33 cellular contexts compared by ENCODE assay signal in genomic region chr11:94303884-94304459, GRCh38. TPM values are rescaled to one million over a fixed set of nuclear protein-coding genes. Genes with fewer than 3 reads are reported as not detected.
DNase-seq lines count a peak whose midpoint lies in the region; ATAC-seq and TF ChIP-seq lines count a peak whose summit lies in the region.
"Had no signal": no experiment of that assay in that cellular context is flagged by ENCODE, and none has a peak within 500 bp of the region (broad histone marks: within the 10 kb centered on the region; RNA-seq: fewer than 3 reads in every experiment).

No MANE protein-coding gene starts in this region.

- H3K27me3 Mint-ChIP-seq in activated T-cell treated with anti-CD3 and anti-CD28 coated beads, Interleukin-2, amount 50 U/mL, for 4 hours (ENCODE audit: low read depth) = peaks cover 16% of the 10 kb centered on the region

- TF ChIP-seq CTCF in Loucy (conservative IDR thresholded peaks at IDR 0.05; ENCODE audit: low read length) = no peak
- TF ChIP-seq CTCF in ascending aorta (IDR thresholded peaks at IDR 0.05) = no peak
- no peak for TF ChIP-seq CTCF in heart right ventricle (IDR thresholded peaks at IDR 0.05)

- H3K4me2 ChIP-seq in Loucy (ENCODE audit: low read depth, low read length, poor library complexity, severe bottlenecking) = no peak overlapping the region
- H3K4me2 ChIP-seq: BLaER1 had no signal

- H3K4me3 ChIP-seq in Loucy (ENCODE audit: low read length, poor library complexity, severe bottlenecking) (no peak overlapping the region), ascending aorta (peak overlapping the region in 1 of 2 donors; percentile 28), heart right ventricle (peak overlapping the region in 3 of 10 donors; percentile 2 to 17 (median 17))
- H3K4me3 ChIP-seq: BLaER1, breast epithelium, gastrocnemius medialis had no signal

- no peaks in the 10 kb centered on the region for H3K9me3 ChIP-seq in Loucy (ENCODE audit: insufficient read depth, low read depth, low read length)
- no peaks in the 10 kb centered on the region for H3K9me3 ChIP-seq in ascending aorta
- no peaks in the 10 kb centered on the region for H3K9me3 ChIP-seq in heart right ventricle
- H3K9me3 ChIP-seq: BLaER1, breast epithelium, gastrocnemius medialis had no signal

- no peaks in the 10 kb centered on the region for H3F3A ChIP-seq in Loucy (ENCODE audit: low read depth)

- no peaks in the 10 kb centered on the region for H3K36me3 Mint-ChIP-seq in activated T-cell treated with anti-CD3 and anti-CD28 coated beads, Interleukin-2, amount 50 U/mL, for 4 hours (ENCODE audit: insufficient read depth)
- H3K36me3 Mint-ChIP-seq: natural killer cell had no signal

- H3K27ac ChIP-seq in ascending aorta (peak overlapping the region; percentile 71), heart right ventricle (peak overlapping the region in 7 of 10 donors; percentile 7 to 73 (median 50))
- H3K27ac ChIP-seq: BLaER1, breast epithelium, gastrocnemius medialis had no signal

- no peak overlapping the region for H3K4me3 Mint-ChIP-seq in activated T-cell treated with anti-CD3 and anti-CD28 coated beads, Interleukin-2, amount 50 U/mL, for 4 hours
- H3K4me3 Mint-ChIP-seq: activated naive CD4-positive, alpha-beta T cell treated with anti-CD3 and anti-CD28 coated beads for 36 hours; activated T-helper 1 cell treated with anti-CD3 and anti-CD28 coated beads, Interleukin-12 subunit alpha, Interleukin-12 subunit beta, Interleukin-2, Interleukin-4 antibody, amounts not matched to agents 30 ng/mL and 10 ng/mL and 1 ng/mL, durations not matched to agents 14 hours and 24 hours and 36 hours; effector memory CD8-positive, alpha-beta T cell; natural killer cell had no signal

- no peak for DNase-seq in ascending aorta (ENCODE audit: low spot score in 2 of 2)
- DNase-seq in heart right ventricle = no peak
- DNase-seq in pons (ENCODE audit: low spot score) = peak; percentile 8
- no peak for DNase-seq in activated T-cell treated with anti-CD3 and anti-CD28 coated beads, Interleukin-2, amount 50 U/mL, for 4 hours
- no peak for DNase-seq in globus pallidus (ENCODE audit: low spot score)
- no peak for DNase-seq in kidney glomerular epithelial cell (lab: John Stamatoyannopoulos, UW)
- DNase-seq: activated naive CD4-positive, alpha-beta T cell treated with anti-CD3 and anti-CD28 coated beads for 36 hours; cortex of kidney; DMS79; effector memory CD8-positive, alpha-beta T cell; gastrocnemius medialis; KG1; natural killer cell; NCI-H1417 treated with DMSO at 0.1 percent for 48 hours; NCI-H2081 treated with DMSO at 0.1 percent for 48 hours; retina; SHP77; stimulated activated CD4-positive, alpha-beta T cell treated with anti-CD3 and anti-CD28 coated beads, Interleukin-12 subunit alpha, Interleukin-12 subunit beta, amount 100 ng/mL, for 4 hours; stimulated activated CD4-positive, alpha-beta T cell treated with anti-CD3 and anti-CD28 coated beads, Interleukin-4, amount 100 ng/mL, for 1 hour; substantia nigra; T1000 had no signal

- no peaks in the 10 kb centered on the region for H3K4me1 Mint-ChIP-seq in activated T-cell treated with anti-CD3 and anti-CD28 coated beads, Interleukin-2, amount 50 U/mL, for 4 hours (ENCODE audit: low read depth)
- H3K4me1 Mint-ChIP-seq: natural killer cell had no signal

- H3K4me1 ChIP-seq in Loucy (ENCODE audit: insufficient read depth, low read length, poor library complexity, severe bottlenecking) (no peaks in the 10 kb centered on the region), ascending aorta (peaks cover 8 to 15% of the 10 kb centered on the region in 2 donors), heart right ventricle (peaks cover 0 to 17% (median 6%) of the 10 kb centered on the region in 9 donors)
- H3K4me1 ChIP-seq: BLaER1, breast epithelium, gastrocnemius medialis had no signal

- no peaks in the 10 kb centered on the region for H3K9me2 ChIP-seq in Loucy (replicated peaks; ENCODE audit: low read depth, low read length)

- H4K20me1 ChIP-seq in Loucy (ENCODE audit: insufficient read depth, low read length, poor library complexity, severe bottlenecking) = no peaks in the 10 kb centered on the region
- H4K20me1 ChIP-seq: BLaER1 had no signal

- H3K79me2 ChIP-seq in Loucy (ENCODE audit: insufficient read depth, low read length) = no peaks in the 10 kb centered on the region

- ATAC-seq in heart right ventricle (peak in 6 of 8 donors; percentile 39 to 75 (median 60)), GM21723 (IDR thresholded peaks at IDR 0.05; ENCODE audit: unreplicated experiment) (no peak)
- ATAC-seq in activated T-cell treated with anti-CD3 and anti-CD28 coated beads, Interleukin-2, amount 50 U/mL, for 4 hours = no peak
- ATAC-seq: effector memory CD8-positive, alpha-beta T cell; gastrocnemius medialis; natural killer cell had no signal

- H2AFZ ChIP-seq in Loucy (ENCODE audit: low read length) = 0 out of 2 replicates have a peak overlapping the region, but pooled peaks have one; percentile 30

- no peaks in the 10 kb centered on the region for H3K36me3 ChIP-seq in Loucy (ENCODE audit: insufficient read depth, low read length)
- no peaks in the 10 kb centered on the region for H3K36me3 ChIP-seq in ascending aorta
- no peaks in the 10 kb centered on the region for H3K36me3 ChIP-seq in heart right ventricle
- H3K36me3 ChIP-seq: BLaER1, breast epithelium, gastrocnemius medialis had no signal

- H3K27me3 ChIP-seq in Loucy (ENCODE audit: insufficient read depth, low read length, poor library complexity, severe bottlenecking) (no peaks in the 10 kb centered on the region), ascending aorta (no peaks in the 10 kb centered on the region), heart right ventricle (no peaks in the 10 kb centered on the region)
- H3K27me3 ChIP-seq: BLaER1, breast epithelium, gastrocnemius medialis had no signal

- no peaks in the 10 kb centered on the region for H3K9me3 Mint-ChIP-seq in activated T-cell treated with anti-CD3 and anti-CD28 coated beads, Interleukin-2, amount 50 U/mL, for 4 hours
- H3K9me3 Mint-ChIP-seq: activated naive CD4-positive, alpha-beta T cell treated with anti-CD3 and anti-CD28 coated beads for 36 hours; activated T-helper 1 cell treated with anti-CD3 and anti-CD28 coated beads, Interleukin-12 subunit alpha, Interleukin-12 subunit beta, Interleukin-2, Interleukin-4 antibody, amounts not matched to agents 30 ng/mL and 10 ng/mL and 1 ng/mL, durations not matched to agents 14 hours and 24 hours and 36 hours; effector memory CD8-positive, alpha-beta T cell; natural killer cell had no signal

- no peak overlapping the region for H3K9ac ChIP-seq in Loucy (ENCODE audit: low read depth, low read length, poor library complexity, severe bottlenecking)
- H3K9ac ChIP-seq: BLaER1 had no signal

- intact Hi-C loops in ascending aorta (cut with DNase I) (no loop called here), heart right ventricle (cut with DNase I) (no loop called here)

- WGBS in heart right ventricle, 2 donors = 30 to 34% methylated on average over 6 of the region's 6 CpGs

RNA-seq across cellular contexts. Expression of gene IZUMO1R, which starts 0.4 kb away (rescaled TPM):
- total RNA-seq in ascending aorta (not detected), heart right ventricle (not detected)
- not detected for polyA plus RNA-seq in heart right ventricle
- not detected for total RNA-seq in activated T-cell treated with anti-CD3 and anti-CD28 coated beads, Interleukin-2, amount 50 U/mL, for 4 hours
- total RNA-seq: activated naive CD4-positive, alpha-beta T cell treated with anti-CD3 and anti-CD28 coated beads for 36 hours; activated T-helper 1 cell treated with anti-CD3 and anti-CD28 coated beads, Interleukin-12 subunit alpha, Interleukin-12 subunit beta, Interleukin-2, Interleukin-4 antibody, amounts not matched to agents 30 ng/mL and 10 ng/mL and 1 ng/mL, durations not matched to agents 14 hours and 24 hours and 36 hours; breast epithelium; gastrocnemius medialis; lower leg skin; mononuclear cell; natural killer cell; OCI-LY7; osteocyte; urinary bladder had no signal
- polyA plus RNA-seq: AG04450, esophagus, urinary bladder had no signal

Comparison
In these comparisons a context has a peak if more than half of its experiments do, and no peak if none do; other contexts are left out.
1. ATAC-seq: peak in heart right ventricle (6 of 8); none in activated T-cell treated with anti-CD3 and anti-CD28 coated beads, Interleukin-2, amount 50 U/mL, for 4 hours (0 of 2) and GM21723 (single experiment).